Comparison of ENCODE assay signal across 24 cellular contexts in the genomic region with DNA sequence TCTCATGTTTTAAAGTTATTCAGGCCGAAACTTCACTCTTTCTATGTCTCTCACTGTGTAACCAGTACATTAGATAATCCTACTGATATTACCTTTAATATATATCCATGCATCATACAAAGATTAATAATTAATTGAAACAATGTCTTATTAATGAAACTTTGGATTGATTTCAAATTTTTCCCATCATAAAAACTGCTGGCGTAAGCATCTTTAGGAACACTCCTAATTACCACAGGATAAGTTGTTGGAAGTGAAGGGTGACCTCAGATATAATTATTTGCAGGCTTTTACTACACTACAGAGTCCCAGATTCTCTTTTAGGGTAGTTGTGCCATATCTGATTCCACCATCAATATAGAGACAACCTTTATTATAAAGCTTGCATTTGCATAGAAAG.
"Had no signal": no experiment of that assay in that cellular context is flagged by ENCODE, and none has a peak within 500 bp of the region (broad histone marks: within the 10 kb centered on the region; RNA-seq: fewer than 3 reads in every experiment).

No MANE protein-coding gene starts in this region.

- H3K4me3 ChIP-seq: colonic mucosa, esophagus squamous epithelium, gastrocnemius medialis, heart right ventricle, left lung, lower lobe of right lung had no signal

- H3K4me1 ChIP-seq: colonic mucosa, esophagus squamous epithelium, gastrocnemius medialis, heart right ventricle, left lung, lower lobe of right lung had no signal

- DNase-seq: colonic mucosa; cortex of kidney; effector CD8-positive, alpha-beta T cell; effector memory CD8-positive, alpha-beta T cell; endodermal cell; erythroblast; esophagus squamous epithelium; foreskin melanocyte; gastrocnemius medialis; glutamatergic neuron; head of caudate nucleus; heart right ventricle; hippocampal formation; left cardiac atrium; left lung; left ventricle myocardium superior; lower lobe of right lung; mesendoderm; midbrain had no signal

- H3K27ac ChIP-seq: colonic mucosa, epithelial cell of prostate, esophagus squamous epithelium, gastrocnemius medialis, heart right ventricle, left lung, lower lobe of right lung had no signal

- H3K27me3 ChIP-seq: colonic mucosa, esophagus squamous epithelium, gastrocnemius medialis, heart right ventricle, left lung had no signal

- FAIRE-seq: endometrium, islet of Langerhans, keratinocyte had no signal

- H3K36me3 ChIP-seq: colonic mucosa, esophagus squamous epithelium, gastrocnemius medialis, heart right ventricle, left lung, lower lobe of right lung had no signal

- ATAC-seq: effector memory CD8-positive, alpha-beta T cell; esophagus mucosa; gastrocnemius medialis; heart right ventricle; left lung; left ventricle myocardium superior; lower lobe of right lung had no signal

- H3K9me3 ChIP-seq: colonic mucosa, gastrocnemius medialis, lower lobe of right lung had no signal
